Comparison of ENCODE assay signal across 34 cellular contexts in genomic region chr11:121004196-121004840, GRCh38.
"Had no signal": no experiment of that assay in that cellular context is flagged by ENCODE, and none has a peak within 500 bp of the region (broad histone marks: within the 10 kb centered on the region; RNA-seq: fewer than 3 reads in every experiment).

No MANE protein-coding gene starts in this region.

- H3K4me3 Mint-ChIP-seq: activated CD4-positive, alpha-beta T cell treated with anti-CD3 and anti-CD28 coated beads for 36 hours; activated CD4-positive, alpha-beta T cell treated with anti-CD3 and anti-CD28 coated beads, Interleukin-2, amount 10 ng/mL, durations not matched to agents 7 days and 5 days; activated CD8-positive, alpha-beta T cell treated with anti-CD3 and anti-CD28 coated beads, Interleukin-2, amount 10 ng/mL, durations not matched to agents 7 days and 5 days; activated naive CD4-positive, alpha-beta T cell treated with anti-CD3 and anti-CD28 coated beads for 36 hours; activated T-cell treated with anti-CD3 and anti-CD28 coated beads, Interleukin-2, amount 50 U/mL, for 24 hours; brain had no signal

- DNase-seq: activated CD4-positive, alpha-beta T cell treated with anti-CD3 and anti-CD28 coated beads for 36 hours; activated CD4-positive, alpha-beta T cell treated with anti-CD3 and anti-CD28 coated beads, Interleukin-2, amount 10 ng/mL, durations not matched to agents 7 days and 5 days; activated CD4-positive, alpha-beta T cell treated with anti-CD3 and anti-CD28 coated beads, Interleukin-2, amount 50 U/mL, for 48 hours; activated CD8-positive, alpha-beta T cell treated with anti-CD3 and anti-CD28 coated beads, Interleukin-2, amount 10 ng/mL, durations not matched to agents 7 days and 5 days; activated gamma-delta T cell treated with Interleukin-2 at 50 U/mL for 16 hours; activated naive CD4-positive, alpha-beta T cell treated with anti-CD3 and anti-CD28 coated beads for 36 hours; activated T-cell treated with anti-CD3 and anti-CD28 coated beads, Interleukin-2, amount 50 U/mL, for 24 hours; adrenal gland; caudate nucleus; MM.1S; MV-4-11; NCI-H1092; NCI-H1436 treated with DMSO at 0.1 percent for 48 hours; NCI-H1694 treated with DMSO at 0.1 percent for 48 hours; NCI-H2029; NCI-H510A; NCI-H526; NCI-H748 treated with DMSO at 0.1 percent for 48 hours; NK-92 treated with Interleukin-12 subunit alpha and Interleukin-12 subunit beta, amount 100 ng/mL, for 24 hours; PC-3; Peyer's patch; Right ventricle myocardium superior; SW 1271; T-helper 1 cell; T-helper 2 cell; T-helper 9 cell; WERI-Rb-1 had no signal

- H3K9ac ChIP-seq: KMS-11 had no signal

- H3K4me1 Mint-ChIP-seq: activated CD4-positive, alpha-beta T cell treated with anti-CD3 and anti-CD28 coated beads for 36 hours; activated CD4-positive, alpha-beta T cell treated with anti-CD3 and anti-CD28 coated beads, Interleukin-2, amount 10 ng/mL, durations not matched to agents 7 days and 5 days; brain had no signal

- H3K4me1 ChIP-seq: adrenal gland, Peyer's patch had no signal

- H3K4me3 ChIP-seq: adrenal gland, Peyer's patch had no signal

- FAIRE-seq: astrocyte, bronchial epithelial cell had no signal

- H3K27ac ChIP-seq: adrenal gland, KMS-11, Peyer's patch, RWPE1, WERI-Rb-1 had no signal

- H3K4me2 ChIP-seq: KMS-11 had no signal

- ATAC-seq: activated CD4-positive, alpha-beta T cell treated with anti-CD3 and anti-CD28 coated beads for 36 hours; activated CD8-positive, alpha-beta T cell treated with anti-CD3 and anti-CD28 coated beads, Interleukin-2, amount 10 ng/mL, durations not matched to agents 7 days and 5 days; activated naive CD4-positive, alpha-beta T cell treated with anti-CD3 and anti-CD28 coated beads, Interleukin-2, amount 50 U/mL, for 72 hours; PC-3 had no signal

- H3K36me3 Mint-ChIP-seq: activated naive CD4-positive, alpha-beta T cell treated with anti-CD3 and anti-CD28 coated beads, Interleukin-2, amount 50 U/mL, for 72 hours; brain had no signal

- H3K27me3 ChIP-seq: adrenal gland, Peyer's patch had no signal

- H3K36me3 ChIP-seq: adrenal gland, Peyer's patch, WERI-Rb-1 had no signal

- H3K27ac Mint-ChIP-seq: activated CD4-positive, alpha-beta T cell treated with anti-CD3 and anti-CD28 coated beads for 36 hours; activated CD4-positive, alpha-beta T cell treated with anti-CD3 and anti-CD28 coated beads, Interleukin-2, amount 10 ng/mL, durations not matched to agents 7 days and 5 days; activated CD8-positive, alpha-beta T cell treated with anti-CD3 and anti-CD28 coated beads, Interleukin-2, amount 10 ng/mL, durations not matched to agents 7 days and 5 days; activated naive CD4-positive, alpha-beta T cell treated with anti-CD3 and anti-CD28 coated beads for 36 hours; activated naive CD4-positive, alpha-beta T cell treated with anti-CD3 and anti-CD28 coated beads, Interleukin-2, amount 50 U/mL, for 72 hours; activated T-cell treated with anti-CD3 and anti-CD28 coated beads, Interleukin-2, amount 50 U/mL, for 24 hours; activated T-helper 2 cell treated with anti-CD3 and anti-CD28 coated beads, Interferon-gamma antibody, Interleukin-2, Interleukin-4, amounts not matched to agents 10 μg/mL and 5 μg/mL and 100 μg/mL, durations not matched to agents 14 hours and 24 hours and 36 hours; brain had no signal

- H3K9me3 ChIP-seq: adrenal gland, Peyer's patch had no signal

- H3K9me3 Mint-ChIP-seq: activated naive CD4-positive, alpha-beta T cell treated with anti-CD3 and anti-CD28 coated beads, Interleukin-2, amount 50 U/mL, for 72 hours; activated T-cell treated with anti-CD3 and anti-CD28 coated beads, Interleukin-2, amount 50 U/mL, for 24 hours had no signal
